In genomic region chr3:135412475-135412874, GRCh38 we compare ENCODE assay signal across 22 cellular contexts.
"Had no signal": no experiment of that assay in that cellular context is flagged by ENCODE, and none has a peak within 500 bp of the region (broad histone marks: within the 10 kb centered on the region; RNA-seq: fewer than 3 reads in every experiment).

No MANE protein-coding gene starts in this region.

- H3K36me3 ChIP-seq: brain microvascular endothelial cell, lower lobe of right lung, right lobe of liver had no signal

- H3K4me1 Mint-ChIP-seq: activated CD8-positive, alpha-beta memory T cell treated with anti-CD3 and anti-CD28 coated beads, Interleukin-2, amount 10 ng/mL, durations not matched to agents 7 days and 5 days; immature natural killer cell; natural killer cell; stimulated activated memory B cell treated with anti-CD40 and anti-IgM and Interleukin-4, amounts not matched to agents 10 μg/mL and 1 μg/mL and 100 μg/mL, for 72 hours had no signal

- H3K4me3 ChIP-seq: lower lobe of right lung, mucosa of descending colon, psoas muscle, right lobe of liver had no signal

- H3K27me3 ChIP-seq: brain microvascular endothelial cell, right lobe of liver had no signal

- H3K4me1 ChIP-seq: lower lobe of right lung, psoas muscle, right lobe of liver had no signal

- H3K27ac ChIP-seq: brain microvascular endothelial cell, lower lobe of right lung, psoas muscle, right lobe of liver had no signal

- H3K4me3 Mint-ChIP-seq: activated CD8-positive, alpha-beta memory T cell treated with anti-CD3 and anti-CD28 coated beads, Interleukin-2, amount 10 ng/mL, durations not matched to agents 7 days and 5 days; activated naive CD8-positive, alpha-beta T cell; activated T-cell treated with anti-CD3 and anti-CD28 coated beads, Interleukin-2, amount 50 U/mL, for 4 hours; immature natural killer cell; natural killer cell; stimulated activated memory B cell treated with anti-CD40 and anti-IgM and Interleukin-4, amounts not matched to agents 10 μg/mL and 1 μg/mL and 100 μg/mL, for 72 hours had no signal

- H3K9me3 Mint-ChIP-seq: activated T-cell treated with anti-CD3 and anti-CD28 coated beads, Interleukin-2, amount 50 U/mL, for 4 hours; stimulated activated memory B cell treated with anti-CD40 and anti-IgM and Interleukin-4, amounts not matched to agents 10 μg/mL and 1 μg/mL and 100 μg/mL, for 72 hours had no signal

- H3K27ac Mint-ChIP-seq: activated CD8-positive, alpha-beta memory T cell treated with anti-CD3 and anti-CD28 coated beads, Interleukin-2, amount 10 ng/mL, durations not matched to agents 7 days and 5 days; activated naive CD8-positive, alpha-beta T cell; immature natural killer cell; natural killer cell; stimulated activated memory B cell treated with anti-CD40 and anti-IgM and Interleukin-4, amounts not matched to agents 10 μg/mL and 1 μg/mL and 100 μg/mL, for 72 hours had no signal

- H3K36me3 Mint-ChIP-seq: activated CD8-positive, alpha-beta memory T cell treated with anti-CD3 and anti-CD28 coated beads, Interleukin-2, amount 10 ng/mL, durations not matched to agents 7 days and 5 days; activated naive CD8-positive, alpha-beta T cell; immature natural killer cell; natural killer cell; stimulated activated memory B cell treated with anti-CD40 and anti-IgM and Interleukin-4, amounts not matched to agents 10 μg/mL and 1 μg/mL and 100 μg/mL, for 72 hours had no signal

- H3K9me3 ChIP-seq: lower lobe of right lung, mucosa of descending colon, psoas muscle, right lobe of liver had no signal

- DNase-seq: activated CD4-positive, alpha-beta T cell treated with anti-CD3 and anti-CD28 coated beads, Interleukin-2, amount 50 U/mL, for 4 hours; activated CD8-positive, alpha-beta memory T cell treated with anti-CD3 and anti-CD28 coated beads, Interleukin-2, amount 10 ng/mL, durations not matched to agents 7 days and 5 days; activated effector memory CD4-positive, alpha-beta T cell treated with anti-CD3 and anti-CD28 coated beads, Interleukin-2, amount 50 U/mL, for 16 hours; activated T-cell treated with anti-CD3 and anti-CD28 coated beads, Interleukin-2, amount 50 U/mL, for 4 hours; amygdala; brain microvascular endothelial cell; dermis blood vessel endothelial cell; erythroblast; hippocampal formation; immature natural killer cell; left cardiac atrium; lower lobe of right lung; mucosa of descending colon; natural killer cell; occipital lobe; psoas muscle; right lobe of liver; T-helper 2 cell; trophoblast cell had no signal

- FAIRE-seq: TTC549 had no signal

- H3K27me3 Mint-ChIP-seq: activated CD8-positive, alpha-beta memory T cell treated with anti-CD3 and anti-CD28 coated beads, Interleukin-2, amount 10 ng/mL, durations not matched to agents 7 days and 5 days; activated naive CD8-positive, alpha-beta T cell; stimulated activated memory B cell treated with anti-CD40 and anti-IgM and Interleukin-4, amounts not matched to agents 10 μg/mL and 1 μg/mL and 100 μg/mL, for 72 hours had no signal
